ENCODE assay signal across 9 cellular contexts in the genomic region with DNA sequence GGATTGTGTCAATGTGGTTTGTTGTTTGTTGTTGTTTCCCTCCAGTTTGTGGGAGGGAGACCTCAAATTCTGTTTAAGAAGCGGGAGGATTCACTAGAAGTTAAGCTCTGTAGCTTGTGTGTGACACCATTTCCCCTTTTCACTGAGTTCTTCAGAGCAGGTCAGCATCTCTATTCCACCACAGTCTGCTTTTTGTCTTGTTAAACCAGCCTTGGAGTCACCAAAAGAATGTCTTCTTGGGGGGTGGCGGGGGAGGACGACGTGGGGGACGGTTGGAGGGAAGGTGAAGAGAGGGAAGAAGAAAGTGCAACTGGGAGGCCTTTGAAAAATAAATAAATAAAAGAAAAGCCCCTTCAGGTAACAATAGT. TPM values are rescaled to one million over a fixed set of nuclear protein-coding genes. Genes with fewer than 3 reads are reported as not detected.
DNase-seq lines count a peak whose midpoint lies in the region; ATAC-seq and TF ChIP-seq lines count a peak whose summit lies in the region.
"Had no signal": no experiment of that assay in that cellular context is flagged by ENCODE, and none has a peak within 500 bp of the region (broad histone marks: within the 10 kb centered on the region; RNA-seq: fewer than 3 reads in every experiment).

No MANE protein-coding gene starts in this region.

- 27 to 32% methylated on average over 2 of the region's 5 CpGs for WGBS in gastroesophageal sphincter (ENCODE audit: low coverage in 1 of 2), 2 donors
- 24 to 44% (median 29%) methylated on average over 5 of the region's 5 CpGs for WGBS in stomach, 5 donors

- peaks cover 0 to 2% (median 0%) of the 10 kb centered on the region in 3 donors for H3K36me3 Mint-ChIP-seq in CD8-positive, alpha-beta memory T cell

- ATAC-seq in GM21526 (IDR thresholded peaks at IDR 0.05; ENCODE audit: low FRiP score, unreplicated experiment), result peak; percentile 9
- ATAC-seq in gastroesophageal sphincter, result no peak
- no peak for ATAC-seq in GM19324 (IDR thresholded peaks at IDR 0.05; ENCODE audit: low FRiP score, unreplicated experiment)
- no peak for ATAC-seq in GM21528 (IDR thresholded peaks at IDR 0.05; ENCODE audit: low FRiP score, unreplicated experiment)

- peak overlapping the region; percentile 60; the same call in 1 of the 2 replicates for H2AFZ ChIP-seq in OCI-LY3 (ENCODE audit: low read depth, low read length)

- peak overlapping the region; percentile 78 for H3K4me2 ChIP-seq in OCI-LY3 (ENCODE audit: low read length)

- TF ChIP-seq EP300 in gastroesophageal sphincter (IDR thresholded peaks at IDR 0.05) (no peak), stomach (IDR thresholded peaks at IDR 0.05) (no peak)

- peaks cover 40 to 71% of the 10 kb centered on the region in 2 donors for H3K27me3 Mint-ChIP-seq in CD8-positive, alpha-beta memory T cell

- H3K4me3 Mint-ChIP-seq in CD8-positive, alpha-beta memory T cell, result peak overlapping the region; percentile 81 to 92 (median 88)

- no peak for DNase-seq in CD8-positive, alpha-beta memory T cell
- no peak for DNase-seq in stomach
- DNase-seq in NCI-H526 treated with DMSO at 0.1 percent for 48 hours (lab: John Stamatoyannopoulos, UW), result no peak

- H3K79me2 ChIP-seq in OCI-LY3 (ENCODE audit: low read length), result peaks cover 69% of the 10 kb centered on the region

- intact Hi-C loops in stomach (cut with DNase I; ENCODE audit: low total_unique reads), result no loop called here

- H3K4me3 ChIP-seq in CD8-positive, alpha-beta memory T cell (ENCODE audit: low read length), result peak overlapping the region; percentile 76
- H3K4me3 ChIP-seq in OCI-LY3 (ENCODE audit: low read length), result peak overlapping the region; percentile 91
- H3K4me3 ChIP-seq in gastroesophageal sphincter, result peak overlapping the region; percentile 43 to 70
- peak overlapping the region; percentile 65 to 90 (median 82) for H3K4me3 ChIP-seq in stomach

- peaks cover 33 to 55% (median 36%) of the 10 kb centered on the region in 3 donors for H3K4me1 Mint-ChIP-seq in CD8-positive, alpha-beta memory T cell

- H3K27ac Mint-ChIP-seq in CD8-positive, alpha-beta memory T cell, result peak overlapping the region in 5 of 8 donors; percentile 0 to 81 (median 28)

- peaks cover 0 to 2% (median 0%) of the 10 kb centered on the region in 5 donors for H3K9me3 Mint-ChIP-seq in CD8-positive, alpha-beta memory T cell

- H3K27me3 ChIP-seq in CD8-positive, alpha-beta memory T cell (ENCODE audit: insufficient read depth, low read length, poor library complexity, severe bottlenecking), result peaks cover 49% of the 10 kb centered on the region
- H3K27me3 ChIP-seq in OCI-LY3 (ENCODE audit: low read depth, low read length) (peaks cover 13% of the 10 kb centered on the region), gastroesophageal sphincter (peaks cover 88% of the 10 kb centered on the region), stomach (peaks cover 3 to 95% (median 55%) of the 10 kb centered on the region in 3 donors)

- peaks cover 33% of the 10 kb centered on the region for H3K4me1 ChIP-seq in CD8-positive, alpha-beta memory T cell (ENCODE audit: insufficient read depth, low read length)
- H3K4me1 ChIP-seq in OCI-LY3 (ENCODE audit: low read length), result peaks cover 11% of the 10 kb centered on the region
- peaks cover 0 to 66% (median 26%) of the 10 kb centered on the region in 3 donors for H3K4me1 ChIP-seq in gastroesophageal sphincter
- H3K4me1 ChIP-seq in stomach, result peaks cover 47 to 68% (median 57%) of the 10 kb centered on the region in 4 donors

- TF ChIP-seq POLR2A in gastroesophageal sphincter (IDR thresholded peaks at IDR 0.05) (no peak), stomach (IDR thresholded peaks at IDR 0.05) (no peak)

- no peak overlapping the region for H3K27ac ChIP-seq in CD8-positive, alpha-beta memory T cell (ENCODE audit: low read depth, low read length)
- H3K27ac ChIP-seq in OCI-LY3 (ENCODE audit: low read length) (peak overlapping the region; percentile 94), gastroesophageal sphincter (peak overlapping the region in 3 of 4 donors; percentile 15 to 82 (median 81)), stomach (peak overlapping the region in 4 of 5 donors; percentile 20 to 88 (median 72))

- no peaks in the 10 kb centered on the region for H4K20me1 ChIP-seq in OCI-LY3 (ENCODE audit: insufficient read depth, low read length)

- POLR2A ChIA-PET in CD8-positive, alpha-beta memory T cell (lab: Charles Lee), result no interaction called here

- H3K9ac ChIP-seq in OCI-LY3 (ENCODE audit: low read length), result peak overlapping the region; percentile 94

- TF ChIP-seq CTCF in OCI-LY3 (IDR thresholded peaks at IDR 0.05; ENCODE audit: low read depth, low read length) (no peak), gastroesophageal sphincter (IDR thresholded peaks at IDR 0.05) (no peak), stomach (IDR thresholded peaks at IDR 0.05) (no peak)

- CTCF ChIA-PET in CD8-positive, alpha-beta memory T cell (lab: Charles Lee), result no interaction called here

- no peaks in the 10 kb centered on the region for H3K9me3 ChIP-seq in CD8-positive, alpha-beta memory T cell (ENCODE audit: low read length)
- H3K9me3 ChIP-seq in OCI-LY3 (ENCODE audit: insufficient read depth, low read length) (no peaks in the 10 kb centered on the region), gastroesophageal sphincter (no peaks in the 10 kb centered on the region), stomach (no peaks in the 10 kb centered on the region)

- H3K36me3 ChIP-seq in CD8-positive, alpha-beta memory T cell (ENCODE audit: insufficient read depth, low read length), result no peaks in the 10 kb centered on the region
- peaks cover 8% of the 10 kb centered on the region for H3K36me3 ChIP-seq in OCI-LY3 (replicated peaks; ENCODE audit: low read depth, low read length)
- no peaks in the 10 kb centered on the region for H3K36me3 ChIP-seq in gastroesophageal sphincter
- H3K36me3 ChIP-seq in stomach, result no peaks in the 10 kb centered on the region

RNA-seq across cellular contexts. Expression of a gene that starts 2.3 kb away (rescaled TPM):
- under 1 TPM; 0.07 to 0.15 TPM for total RNA-seq in CD8-positive, alpha-beta memory T cell
- polyA plus RNA-seq in CD8-positive, alpha-beta memory T cell, result not detected
- total RNA-seq in gastroesophageal sphincter (10 to 100 TPM in 1 of 4 donors, 1 to 10 TPM in 3; 3.6 to 10.6 (median 8.1) TPM), stomach (10 to 100 TPM in 4 of 5 donors, 1 to 10 TPM in 1; 6.8 to 27.4 (median 18.0) TPM)
- 10 to 100 TPM in 1 of 3 donors, 1 to 10 TPM in 2; 1.2 to 15.2 (median 4.2) TPM for polyA plus RNA-seq in stomach
- polyA plus RNA-seq: K562 had no signal
